Comparison of ENCODE assay signal across 8 cellular contexts in the genomic region with DNA sequence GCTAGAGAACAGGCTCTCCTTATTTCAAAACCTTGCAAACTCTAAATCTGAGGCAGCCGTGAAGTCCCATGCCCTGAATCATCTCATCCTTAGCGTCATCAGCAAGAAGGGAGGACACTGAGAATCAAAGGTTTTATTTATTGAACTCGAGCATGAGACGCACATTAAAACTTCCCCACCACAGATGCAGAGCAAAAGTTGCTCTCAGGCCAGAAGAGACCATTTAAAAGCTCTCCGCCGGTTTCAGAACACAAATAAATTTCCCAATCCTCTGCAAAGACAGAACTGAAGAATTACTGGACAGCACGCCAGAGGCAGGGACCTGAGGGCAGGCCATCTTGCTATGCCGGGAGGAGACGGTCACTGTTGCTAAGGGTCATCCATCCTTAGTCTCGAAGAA. TPM values are rescaled to one million over a fixed set of nuclear protein-coding genes. Genes with fewer than 3 reads are reported as not detected.
A peak's percentile ranks its signal among the peaks of the same experiment; 100 is the strongest.
DNase-seq lines count a peak whose midpoint lies in the region; ATAC-seq and TF ChIP-seq lines count a peak whose summit lies in the region.

No MANE protein-coding gene starts in this region.

- H3K4me1 ChIP-seq in HUES64 (ENCODE audit: insufficient read depth, low read length) (peaks cover 20% of the 10 kb centered on the region), mucosa of rectum (ENCODE audit: control insufficient read depth in 2 of 2, insufficient read depth in 2 of 2, low read length in 2 of 2) (peaks cover 14% of the 10 kb centered on the region in 2 donors)

- CTCF ChIA-PET in AG04450 (lab: Charles Lee): interaction anchor here (0.5 to 1.9 kb wide), 4 partner anchors 26 to 294 kb away, joined by 3 to 6 read pairs (median 4); a partner anchor contains a TSS

- H3K9me3 ChIP-seq in AG04450 (ENCODE audit: control insufficient read depth, insufficient read depth, low read length) (no peaks in the 10 kb centered on the region), HUES64 (ENCODE audit: insufficient read depth, low read depth, low read length) (no peaks in the 10 kb centered on the region), mucosa of rectum (ENCODE audit: control insufficient read depth in 2 of 2, low read length in 2 of 2) (no peaks in the 10 kb centered on the region)

- H3K9ac ChIP-seq in HUES64 (ENCODE audit: low read depth, low read length) (peak overlapping the region; percentile 75), mucosa of rectum (ENCODE audit: low read depth in 1 of 2, low read length in 2 of 2) (peak overlapping the region; percentile 52 to 65)

- WGBS in HUES64: 33% methylated on average over 10 of the region's 10 CpGs

- H3K36me3 ChIP-seq in HUES64 (ENCODE audit: insufficient read depth, low read length): peaks cover 45% of the 10 kb centered on the region
- peaks cover 10 to 19% of the 10 kb centered on the region in 2 donors for H3K36me3 ChIP-seq in mucosa of rectum (ENCODE audit: control insufficient read depth in 2 of 2, insufficient read depth in 2 of 2, low read length in 2 of 2)

- H3K27ac ChIP-seq in AG04450 (ENCODE audit: low read depth, low read length): peak overlapping the region; percentile 93
- H3K27ac ChIP-seq in HUES64 (ENCODE audit: low read depth, low read length): no peak overlapping the region
- peak overlapping the region; percentile 64 to 76 for H3K27ac ChIP-seq in mucosa of rectum (ENCODE audit: low read depth in 2 of 2, low read length in 2 of 2)

- H3K4me3 ChIP-seq in AG04450 (ENCODE audit: low read depth, low read length) (peak overlapping the region; percentile 71), HUES64 (ENCODE audit: low read length) (peak overlapping the region; percentile 58), cardiac fibroblast (replicated peaks in 1 of 2; ENCODE audit: low read depth in 2 of 2, low read length in 2 of 2) (peak overlapping the region; percentile 56 to 61), mucosa of rectum (ENCODE audit: low read length in 2 of 2) (peak overlapping the region; percentile 65 to 71)

- POLR2A ChIA-PET in AG04450 (lab: Yijun Ruan, JAX): interaction anchor here (0.7 kb wide), 1 partner anchor 778 kb away, joined by 12 read pairs; a partner anchor contains a TSS

- TF ChIP-seq CTCF in AG04450 (IDR thresholded peaks at IDR 0.05; ENCODE audit: low read depth, low read length) (no peak), cardiac fibroblast (IDR thresholded peaks at IDR 0.05; ENCODE audit: low read depth, low read length) (no peak)

- no peaks in the 10 kb centered on the region for H3K27me3 ChIP-seq in AG04450 (ENCODE audit: control insufficient read depth, insufficient read depth, low read length)
- no peaks in the 10 kb centered on the region for H3K27me3 ChIP-seq in HUES64 (ENCODE audit: insufficient read depth, low read length)
- no peaks in the 10 kb centered on the region for H3K27me3 ChIP-seq in mucosa of rectum (ENCODE audit: control insufficient read depth in 2 of 2, insufficient read depth in 2 of 2, low read length in 2 of 2)

- no peak for ATAC-seq in HG03442 (IDR thresholded peaks at IDR 0.05; ENCODE audit: unreplicated experiment)

- DNase-seq in AG04450 (ENCODE audit: low read depth, low spot score) (peak; percentile 32), cardiac fibroblast (ENCODE audit: low read depth in 2 of 2) (peak; percentile 57 to 76), NCI-H82 treated with DMSO at 0.1 percent for 48 hours (lab: John Stamatoyannopoulos, UW; ENCODE audit: unreplicated experiment) (no peak), NCI-H1048 (lab: John Stamatoyannopoulos, UW) (no peak)
- DNase-seq in effector CD4-positive, alpha-beta T cell: no peak

RNA-seq across cellular contexts. Expression of a gene that starts 1.3 kb away (rescaled TPM):
- polyA plus RNA-seq in AG04450 (2011; rRNA removed): 15.3 and 15.4 TPM in 2 replicates
- 21.1 TPM in 2 replicates for polyA minus RNA-seq in AG04450 (2011; rRNA and poly(A)+ RNA removed)
- 13.8 TPM for polyA plus RNA-seq in HUES64 (2013, experiment 1 of 2)
- 15.0 TPM for polyA plus RNA-seq in HUES64 (2013, experiment 2 of 2)

RNA-seq across cellular contexts. Expression of a gene that starts 26.5 kb away (rescaled TPM):
- polyA plus RNA-seq in AG04450 (2011; rRNA removed): 14.7 and 15.3 TPM in 2 replicates
- polyA minus RNA-seq in AG04450 (2011; rRNA and poly(A)+ RNA removed): 14.6 and 16.4 TPM in 2 replicates
- polyA plus RNA-seq in HUES64 (2013, experiment 1 of 2): 50.6 TPM
- 48.9 TPM for polyA plus RNA-seq in HUES64 (2013, experiment 2 of 2)

Comparison
In these comparisons a context has a peak if more than half of its experiments do, and no peak if none do; other contexts are left out.
1. DNase-seq: peak in AG04450 (single experiment) and cardiac fibroblast (2 of 2); none in effector CD4-positive, alpha-beta T cell (single experiment), NCI-H82 treated with DMSO at 0.1 percent for 48 hours (single experiment) and NCI-H1048 (single experiment).
2. Peak in every context shown above with its lines, with median percentiles within 50 percentile points of each other: H3K4me3 ChIP-seq.